Comparison of ENCODE assay signal across 8 cellular contexts in genomic region chr1:146369940-146370339, GRCh38.
DNase-seq lines count a peak whose midpoint lies in the region; ATAC-seq and TF ChIP-seq lines count a peak whose summit lies in the region.
"Not testable (repeated sequence)": the region's sequence is repeated elsewhere in the genome, so short reads cannot be mapped to it uniquely, and the experiment has no call there.

No MANE protein-coding gene starts in this region.

- peak overlapping the region; percentile 28 for H3K4me2 ChIP-seq in GM23248 (ENCODE audit: unreplicated experiment)

- not testable (repeated sequence) for H3K9me3 ChIP-seq in GM23248 (ENCODE audit: low read depth); mesodermal cell (ENCODE audit: control insufficient read depth, low read length); upper lobe of left lung

- H3F3A ChIP-seq in GM23248 (ENCODE audit: insufficient read depth), result not testable (repeated sequence)

- not testable (repeated sequence) for H3K79me2 ChIP-seq in GM23248 (ENCODE audit: insufficient read depth)

- TF ChIP-seq POLR2A in upper lobe of left lung (IDR thresholded peaks at IDR 0.05), result peak in 1 of 4 donors; percentile 46

- in situ Hi-C loops in GM23248 (cut with MboI), result not testable (repeated sequence)

- not testable (repeated sequence) for H3K27me3 ChIP-seq in GM23248 (replicated peaks; ENCODE audit: insufficient read depth); upper lobe of left lung

- H3K4me3 ChIP-seq in GM23248, result not testable (repeated sequence)
- H3K4me3 ChIP-seq in mesodermal cell (ENCODE audit: extremely low read depth, insufficient read depth, low read length, poor library complexity, severe bottlenecking) (peak overlapping the region; percentile 18), upper lobe of left lung (peak overlapping the region in 3 of 4 donors; percentile 37 to 47 (median 44))

- H3K27ac ChIP-seq in GM23248; mesodermal cell (ENCODE audit: low read depth, low read length, severe bottlenecking): not testable (repeated sequence)
- peak overlapping the region; percentile 58 to 80 (median 69) for H3K27ac ChIP-seq in upper lobe of left lung

- ATAC-seq in upper lobe of left lung (ENCODE audit: low FRiP score in 2 of 2), result not testable (repeated sequence)

- peak overlapping the region; percentile 69; the same call in 1 of the 2 replicates for H2AFZ ChIP-seq in GM23248

- DNase-seq in GM23248 (peak; percentile 51), NCI-H460 (ENCODE audit: extremely low read depth, low read depth) (peak; percentile 80), amygdala (lab: John Stamatoyannopoulos, UW) (peak in 33 of 56 donors; percentile 2 to 65 (median 32)), fibroblast of the conjunctiva (ENCODE audit: low read depth) (peak; percentile 56), upper lobe of left lung (peak in 1 of 2 donors; percentile 64)
- DNase-seq in activated CD4-positive, alpha-beta T cell treated with anti-CD3 and anti-CD28 coated beads for 1 hour, result peak; percentile 25
- peak; percentile 55 for DNase-seq in stimulated activated CD4-positive, alpha-beta T cell treated with anti-CD3 and anti-CD28 coated beads, Interleukin-12 subunit alpha, Interleukin-12 subunit beta, amount 100 ng/mL, for 4 hours

- WGBS in GM23248 (ENCODE audit: low coverage in 1 of 2, low lambda C conversion rate in 2 of 2, missing lambda C conversion rate in 2 of 2), 2 experiments, result 26 to 30% methylated on average over 14 of the region's 23 CpGs
- WGBS in mesodermal cell (ENCODE audit: insufficient coverage in 2 of 2), 2 experiments, result 0% methylated on average over 1 of the region's 23 CpGs; no CpG with 5 or more reads in 1 of the 2 experiments
- WGBS in upper lobe of left lung, 2 donors, result 1% methylated on average over 13 of the region's 23 CpGs; no CpG with 5 or more reads in 1 of the 2 donors

- not testable (repeated sequence) for TF ChIP-seq EP300 in upper lobe of left lung (IDR thresholded peaks at IDR 0.05)

- H3K9ac ChIP-seq in GM23248, result not testable (repeated sequence)

- not testable (repeated sequence) for H3K36me3 ChIP-seq in GM23248 (ENCODE audit: low read depth); mesodermal cell (ENCODE audit: control insufficient read depth, insufficient read depth, low read length); upper lobe of left lung

- not testable (repeated sequence) for H3K4me1 ChIP-seq in GM23248 (ENCODE audit: insufficient read depth); mesodermal cell (ENCODE audit: control insufficient read depth, insufficient read depth, low read length, poor library complexity, severe bottlenecking); upper lobe of left lung

- H4K20me1 ChIP-seq in GM23248 (ENCODE audit: insufficient read depth), result not testable (repeated sequence)

- TF ChIP-seq CTCF in upper lobe of left lung (IDR thresholded peaks at IDR 0.05), result not testable (repeated sequence)

- not testable (repeated sequence) for H3K9me2 ChIP-seq in GM23248 (ENCODE audit: insufficient read depth)
